1 cellular context compared by ENCODE assay signal in the genomic region with DNA sequence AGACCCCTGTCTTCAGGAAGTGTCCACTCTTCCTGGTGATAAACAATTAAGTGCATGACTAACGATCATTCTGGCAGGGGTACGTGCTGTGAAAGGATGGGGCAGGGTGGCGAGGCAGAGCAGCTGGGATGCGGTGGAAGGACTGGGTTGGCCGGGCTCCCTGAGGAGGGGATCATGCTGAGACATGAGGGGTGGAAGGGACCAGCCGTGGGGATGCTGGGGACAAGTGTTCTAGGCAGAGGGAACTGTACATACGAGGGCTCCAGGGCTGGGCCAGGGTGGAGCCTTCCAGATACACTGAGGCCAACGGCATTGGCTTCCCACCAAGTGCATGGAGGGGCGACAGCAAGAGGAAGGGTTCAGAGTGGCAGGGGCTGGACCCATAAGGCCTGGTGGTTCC.
TF ChIP-seq lines count a peak whose summit lies in the region.

No MANE protein-coding gene starts in this region.

TF ChIP-seq in HepG2, 621 proteins besides CTCF, POLR2A, EP300 and RAD21:
- TF ChIP-seq, protein P1, sequence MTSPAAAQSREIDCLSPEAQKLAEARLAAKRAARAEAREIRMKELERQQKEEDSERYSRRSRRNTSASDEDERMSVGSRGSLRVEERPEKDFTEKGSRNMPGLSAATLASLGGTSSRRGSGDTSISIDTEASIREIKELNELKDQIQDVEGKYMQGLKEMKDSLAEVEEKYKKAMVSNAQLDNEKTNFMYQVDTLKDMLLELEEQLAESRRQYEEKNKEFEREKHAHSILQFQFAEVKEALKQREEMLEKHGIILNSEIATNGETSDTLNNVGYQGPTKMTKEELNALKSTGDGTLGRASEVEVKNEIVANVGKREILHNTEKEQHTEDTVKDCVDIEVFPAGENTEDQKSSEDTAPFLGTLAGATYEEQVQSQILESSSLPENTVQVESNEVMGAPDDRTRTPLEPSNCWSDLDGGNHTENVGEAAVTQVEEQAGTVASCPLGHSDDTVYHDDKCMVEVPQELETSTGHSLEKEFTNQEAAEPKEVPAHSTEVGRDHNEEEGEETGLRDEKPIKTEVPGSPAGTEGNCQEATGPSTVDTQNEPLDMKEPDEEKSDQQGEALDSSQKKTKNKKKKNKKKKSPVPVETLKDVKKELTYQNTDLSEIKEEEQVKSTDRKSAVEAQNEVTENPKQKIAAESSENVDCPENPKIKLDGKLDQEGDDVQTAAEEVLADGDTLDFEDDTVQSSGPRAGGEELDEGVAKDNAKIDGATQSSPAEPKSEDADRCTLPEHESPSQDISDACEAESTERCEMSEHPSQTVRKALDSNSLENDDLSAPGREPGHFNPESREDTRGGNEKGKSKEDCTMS (CRISPR knock-in tag; conservative IDR thresholded peaks at IDR 0.05), result no peak
- no peak for TF ChIP-seq ZNF629 (CRISPR knock-in tag; conservative IDR thresholded peaks at IDR 0.05)
- TF ChIP-seq TAF15 (IDR thresholded peaks at IDR 0.05; ENCODE audit: low read depth, low read length, poor library complexity, severe bottlenecking), result no peak
- TF ChIP-seq, protein P2, sequence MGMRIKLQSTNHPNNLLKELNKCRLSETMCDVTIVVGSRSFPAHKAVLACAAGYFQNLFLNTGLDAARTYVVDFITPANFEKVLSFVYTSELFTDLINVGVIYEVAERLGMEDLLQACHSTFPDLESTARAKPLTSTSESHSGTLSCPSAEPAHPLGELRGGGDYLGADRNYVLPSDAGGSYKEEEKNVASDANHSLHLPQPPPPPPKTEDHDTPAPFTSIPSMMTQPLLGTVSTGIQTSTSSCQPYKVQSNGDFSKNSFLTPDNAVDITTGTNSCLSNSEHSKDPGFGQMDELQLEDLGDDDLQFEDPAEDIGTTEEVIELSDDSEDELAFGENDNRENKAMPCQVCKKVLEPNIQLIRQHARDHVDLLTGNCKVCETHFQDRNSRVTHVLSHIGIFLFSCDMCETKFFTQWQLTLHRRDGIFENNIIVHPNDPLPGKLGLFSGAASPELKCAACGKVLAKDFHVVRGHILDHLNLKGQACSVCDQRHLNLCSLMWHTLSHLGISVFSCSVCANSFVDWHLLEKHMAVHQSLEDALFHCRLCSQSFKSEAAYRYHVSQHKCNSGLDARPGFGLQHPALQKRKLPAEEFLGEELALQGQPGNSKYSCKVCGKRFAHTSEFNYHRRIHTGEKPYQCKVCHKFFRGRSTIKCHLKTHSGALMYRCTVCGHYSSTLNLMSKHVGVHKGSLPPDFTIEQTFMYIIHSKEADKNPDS (CRISPR knock-in tag; IDR thresholded peaks at IDR 0.05), result no peak
- no peak for TF ChIP-seq ZNF780A (CRISPR knock-in tag; IDR thresholded peaks at IDR 0.05)
- no peak for TF ChIP-seq HNRNPL (IDR thresholded peaks at IDR 0.05; ENCODE audit: low read depth, low read length)
- TF ChIP-seq KLF6 (CRISPR knock-in tag; IDR thresholded peaks at IDR 0.05), result no peak
- TF ChIP-seq, protein P3, sequence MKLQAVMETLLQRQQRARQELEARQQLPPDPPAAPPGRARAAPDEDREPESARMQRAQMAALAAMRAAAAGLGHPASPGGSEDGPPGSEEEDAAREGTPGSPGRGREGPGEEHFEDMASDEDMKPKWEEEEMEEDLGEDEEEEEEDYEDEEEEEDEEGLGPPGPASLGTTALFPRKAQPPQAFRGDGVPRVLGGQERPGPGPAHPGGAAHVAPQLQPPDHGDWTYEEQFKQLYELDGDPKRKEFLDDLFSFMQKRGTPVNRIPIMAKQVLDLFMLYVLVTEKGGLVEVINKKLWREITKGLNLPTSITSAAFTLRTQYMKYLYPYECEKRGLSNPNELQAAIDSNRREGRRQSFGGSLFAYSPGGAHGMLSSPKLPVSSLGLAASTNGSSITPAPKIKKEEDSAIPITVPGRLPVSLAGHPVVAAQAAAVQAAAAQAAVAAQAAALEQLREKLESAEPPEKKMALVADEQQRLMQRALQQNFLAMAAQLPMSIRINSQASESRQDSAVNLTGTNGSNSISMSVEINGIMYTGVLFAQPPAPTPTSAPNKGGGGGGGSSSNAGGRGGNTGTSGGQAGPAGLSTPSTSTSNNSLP (IDR thresholded peaks at IDR 0.05; ENCODE audit: low read depth, low read length), result no peak
- TF ChIP-seq, protein P4, sequence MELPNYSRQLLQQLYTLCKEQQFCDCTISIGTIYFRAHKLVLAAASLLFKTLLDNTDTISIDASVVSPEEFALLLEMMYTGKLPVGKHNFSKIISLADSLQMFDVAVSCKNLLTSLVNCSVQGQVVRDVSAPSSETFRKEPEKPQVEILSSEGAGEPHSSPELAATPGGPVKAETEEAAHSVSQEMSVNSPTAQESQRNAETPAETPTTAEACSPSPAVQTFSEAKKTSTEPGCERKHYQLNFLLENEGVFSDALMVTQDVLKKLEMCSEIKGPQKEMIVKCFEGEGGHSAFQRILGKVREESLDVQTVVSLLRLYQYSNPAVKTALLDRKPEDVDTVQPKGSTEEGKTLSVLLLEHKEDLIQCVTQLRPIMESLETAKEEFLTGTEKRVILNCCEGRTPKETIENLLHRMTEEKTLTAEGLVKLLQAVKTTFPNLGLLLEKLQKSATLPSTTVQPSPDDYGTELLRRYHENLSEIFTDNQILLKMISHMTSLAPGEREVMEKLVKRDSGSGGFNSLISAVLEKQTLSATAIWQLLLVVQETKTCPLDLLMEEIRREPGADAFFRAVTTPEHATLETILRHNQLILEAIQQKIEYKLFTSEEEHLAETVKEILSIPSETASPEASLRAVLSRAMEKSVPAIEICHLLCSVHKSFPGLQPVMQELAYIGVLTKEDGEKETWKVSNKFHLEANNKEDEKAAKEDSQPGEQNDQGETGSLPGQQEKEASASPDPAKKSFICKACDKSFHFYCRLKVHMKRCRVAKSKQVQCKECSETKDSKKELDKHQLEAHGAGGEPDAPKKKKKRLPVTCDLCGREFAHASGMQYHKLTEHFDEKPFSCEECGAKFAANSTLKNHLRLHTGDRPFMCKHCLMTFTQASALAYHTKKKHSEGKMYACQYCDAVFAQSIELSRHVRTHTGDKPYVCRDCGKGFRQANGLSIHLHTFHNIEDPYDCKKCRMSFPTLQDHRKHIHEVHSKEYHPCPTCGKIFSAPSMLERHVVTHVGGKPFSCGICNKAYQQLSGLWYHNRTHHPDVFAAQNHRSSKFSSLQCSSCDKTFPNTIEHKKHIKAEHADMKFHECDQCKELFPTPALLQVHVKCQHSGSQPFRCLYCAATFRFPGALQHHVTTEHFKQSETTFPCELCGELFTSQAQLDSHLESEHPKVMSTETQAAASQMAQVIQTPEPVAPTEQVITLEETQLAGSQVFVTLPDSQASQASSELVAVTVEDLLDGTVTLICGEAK (IDR thresholded peaks at IDR 0.05), result no peak
- TF ChIP-seq, protein P4 (CRISPR knock-in tag; IDR thresholded peaks at IDR 0.05), result no peak
- no peak for TF ChIP-seq ARNT (IDR thresholded peaks at IDR 0.05)
- TF ChIP-seq NCOA1 (CRISPR knock-in tag; IDR thresholded peaks at IDR 0.05), result no peak
- TF ChIP-seq, protein P5, sequence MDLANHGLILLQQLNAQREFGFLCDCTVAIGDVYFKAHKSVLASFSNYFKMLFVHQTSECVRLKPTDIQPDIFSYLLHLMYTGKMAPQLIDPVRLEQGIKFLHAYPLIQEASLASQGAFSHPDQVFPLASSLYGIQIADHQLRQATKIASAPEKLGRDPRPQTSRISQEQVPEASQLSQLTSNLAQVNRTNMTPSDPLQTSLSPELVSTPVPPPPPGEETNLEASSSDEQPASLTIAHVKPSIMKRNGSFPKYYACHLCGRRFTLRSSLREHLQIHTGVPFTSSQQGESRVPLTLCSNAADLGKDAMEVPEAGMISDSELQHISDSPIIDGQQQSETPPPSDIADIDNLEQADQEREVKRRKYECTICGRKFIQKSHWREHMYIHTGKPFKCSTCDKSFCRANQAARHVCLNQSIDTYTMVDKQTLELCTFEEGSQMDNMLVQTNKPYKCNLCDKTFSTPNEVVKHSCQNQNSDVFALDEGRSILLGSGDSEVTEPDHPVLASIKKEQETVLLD (CRISPR knock-in tag; IDR thresholded peaks at IDR 0.05; ENCODE audit: low read depth), result no peak
- no peak for TF ChIP-seq ZNF205 (CRISPR knock-in tag; IDR thresholded peaks at IDR 0.05)
- TF ChIP-seq POGZ (CRISPR knock-in tag; IDR thresholded peaks at IDR 0.05), result no peak
